10 cellular contexts compared by ENCODE assay signal in genomic region chr21:44601091-44601490, GRCh38. TPM values are rescaled to one million over a fixed set of nuclear protein-coding genes. Genes with fewer than 3 reads are reported as not detected.
"Had no signal": no experiment of that assay in that cellular context is flagged by ENCODE, and none has a peak within 500 bp of the region (broad histone marks: within the 10 kb centered on the region; RNA-seq: fewer than 3 reads in every experiment).

No MANE protein-coding gene starts in this region.

RNA-seq across cellular contexts. Expression of gene KRTAP10-7, which starts 0.7 kb away (rescaled TPM):
- total RNA-seq: activated CD4-positive, alpha-beta T cell treated with anti-CD3 and anti-CD28 coated beads, Interleukin-2, amount 10 ng/mL, durations not matched to agents 7 days and 5 days; activated CD8-positive, alpha-beta memory T cell treated with anti-CD3 and anti-CD28 coated beads, Interleukin-2, amount 10 ng/mL, durations not matched to agents 7 days and 5 days; activated CD8-positive, alpha-beta T cell treated with anti-CD3 and anti-CD28 coated beads for 36 hours; bronchial epithelial cell; fibroblast of villous mesenchyme; heart left ventricle; mononuclear cell; right lobe of liver; thyroid gland; ureter had no signal
- polyA plus RNA-seq: heart left ventricle had no signal

RNA-seq across cellular contexts. Expression of gene KRTAP10-6, which starts 8.8 kb away (rescaled TPM):
- total RNA-seq: activated CD4-positive, alpha-beta T cell treated with anti-CD3 and anti-CD28 coated beads, Interleukin-2, amount 10 ng/mL, durations not matched to agents 7 days and 5 days; activated CD8-positive, alpha-beta memory T cell treated with anti-CD3 and anti-CD28 coated beads, Interleukin-2, amount 10 ng/mL, durations not matched to agents 7 days and 5 days; activated CD8-positive, alpha-beta T cell treated with anti-CD3 and anti-CD28 coated beads for 36 hours; bronchial epithelial cell; fibroblast of villous mesenchyme; heart left ventricle; mononuclear cell; right lobe of liver; thyroid gland; ureter had no signal
- polyA plus RNA-seq: heart left ventricle had no signal

RNA-seq across cellular contexts. Expression of gene KRTAP10-8, which starts 10.8 kb away (rescaled TPM):
- total RNA-seq: activated CD4-positive, alpha-beta T cell treated with anti-CD3 and anti-CD28 coated beads, Interleukin-2, amount 10 ng/mL, durations not matched to agents 7 days and 5 days; activated CD8-positive, alpha-beta memory T cell treated with anti-CD3 and anti-CD28 coated beads, Interleukin-2, amount 10 ng/mL, durations not matched to agents 7 days and 5 days; activated CD8-positive, alpha-beta T cell treated with anti-CD3 and anti-CD28 coated beads for 36 hours; bronchial epithelial cell; fibroblast of villous mesenchyme; heart left ventricle; mononuclear cell; right lobe of liver; thyroid gland; ureter had no signal
- polyA plus RNA-seq: heart left ventricle had no signal

RNA-seq across cellular contexts. Expression of gene KRTAP10-5, which starts 20.7 kb away (rescaled TPM):
- total RNA-seq: activated CD4-positive, alpha-beta T cell treated with anti-CD3 and anti-CD28 coated beads, Interleukin-2, amount 10 ng/mL, durations not matched to agents 7 days and 5 days; activated CD8-positive, alpha-beta memory T cell treated with anti-CD3 and anti-CD28 coated beads, Interleukin-2, amount 10 ng/mL, durations not matched to agents 7 days and 5 days; activated CD8-positive, alpha-beta T cell treated with anti-CD3 and anti-CD28 coated beads for 36 hours; bronchial epithelial cell; fibroblast of villous mesenchyme; heart left ventricle; mononuclear cell; right lobe of liver; ureter had no signal
- polyA plus RNA-seq: heart left ventricle had no signal

RNA-seq across cellular contexts. Expression of gene KRTAP10-9, which starts 25.8 kb away (rescaled TPM):
- total RNA-seq: activated CD4-positive, alpha-beta T cell treated with anti-CD3 and anti-CD28 coated beads, Interleukin-2, amount 10 ng/mL, durations not matched to agents 7 days and 5 days; activated CD8-positive, alpha-beta memory T cell treated with anti-CD3 and anti-CD28 coated beads, Interleukin-2, amount 10 ng/mL, durations not matched to agents 7 days and 5 days; activated CD8-positive, alpha-beta T cell treated with anti-CD3 and anti-CD28 coated beads for 36 hours; bronchial epithelial cell; fibroblast of villous mesenchyme; heart left ventricle; mononuclear cell; right lobe of liver; thyroid gland; ureter had no signal
- polyA plus RNA-seq: heart left ventricle had no signal
